19 cellular contexts compared by ENCODE assay signal in the genomic region with DNA sequence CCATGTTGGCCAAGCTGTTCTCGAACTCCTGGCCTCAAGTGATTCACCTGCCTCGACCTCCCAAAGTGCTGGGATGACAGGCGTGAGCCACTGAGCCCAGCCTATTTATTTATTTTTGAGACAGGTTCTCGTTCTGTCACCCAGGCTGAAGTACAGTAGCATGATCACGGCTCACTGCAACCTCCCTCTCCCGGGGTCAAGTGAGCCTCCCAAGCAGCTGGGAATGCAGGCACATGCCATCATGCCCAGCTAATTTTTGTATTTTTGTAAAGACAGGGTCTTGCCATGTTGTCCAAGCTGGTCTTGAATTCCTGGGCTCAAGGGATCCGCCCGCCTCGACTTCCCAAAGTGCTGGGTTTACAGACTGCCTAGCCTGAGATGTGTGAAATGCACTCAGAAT. TPM values are rescaled to one million over a fixed set of nuclear protein-coding genes. Genes with fewer than 3 reads are reported as not detected.
DNase-seq lines count a peak whose midpoint lies in the region; ATAC-seq and TF ChIP-seq lines count a peak whose summit lies in the region.
"Had no signal": no experiment of that assay in that cellular context is flagged by ENCODE, and none has a peak within 500 bp of the region (broad histone marks: within the 10 kb centered on the region; RNA-seq: fewer than 3 reads in every experiment).

No MANE protein-coding gene starts in this region.

- H3K4me1 ChIP-seq in lower lobe of right lung (peaks cover 42% of the 10 kb centered on the region), skeletal muscle tissue (ENCODE audit: control insufficient read depth in 3 of 3, insufficient read depth in 3 of 3, low read length in 3 of 3) (peaks cover 39 to 49% (median 41%) of the 10 kb centered on the region in 3 donors)

- H3K36me3 ChIP-seq in lower lobe of right lung = no peaks in the 10 kb centered on the region
- H3K36me3 ChIP-seq in skeletal muscle tissue (ENCODE audit: control insufficient read depth in 3 of 3, insufficient read depth in 3 of 3, low read length in 3 of 3) = peaks cover 0 to 3% (median 0%) of the 10 kb centered on the region in 3 donors
- H3K36me3 ChIP-seq: MG63 had no signal

- POLR2A ChIA-PET in RWPE1 (lab: Yijun Ruan, JAX; ENCODE audit: low non-redundant PET) = no interaction called here

- no peaks in the 10 kb centered on the region for H3K27me3 ChIP-seq in lower lobe of right lung (ENCODE audit: low read depth)
- no peaks in the 10 kb centered on the region for H3K27me3 ChIP-seq in skeletal muscle tissue (ENCODE audit: control insufficient read depth in 3 of 3, insufficient read depth in 3 of 3, low read length in 3 of 3)
- H3K27me3 ChIP-seq: MG63 had no signal

- no peak overlapping the region for H3K27ac Mint-ChIP-seq in activated naive CD8-positive, alpha-beta T cell
- no peak overlapping the region for H3K27ac Mint-ChIP-seq in activated naive CD8-positive, alpha-beta T cell treated with anti-CD3 and anti-CD28 coated beads for 36 hours

- H3K4me1 Mint-ChIP-seq in activated naive CD8-positive, alpha-beta T cell (ENCODE audit: low read depth) = peaks cover 28% of the 10 kb centered on the region
- peaks cover 27% of the 10 kb centered on the region for H3K4me1 Mint-ChIP-seq in activated naive CD8-positive, alpha-beta T cell treated with anti-CD3 and anti-CD28 coated beads for 36 hours

- H3K9ac ChIP-seq in skeletal muscle tissue (ENCODE audit: low read depth in 1 of 3, low read length in 3 of 3) = peak overlapping the region in 1 of 3 donors; percentile 62

- in situ Hi-C loops in KBM-7 (cut with MboI; ENCODE audit: low pct_unique_long_range_greater_than_20kb, low sequenced_read_pairs) (no loop called here), GM13976 (cut with MboI; ENCODE audit: low sequenced_read_pairs, unreplicated experiment) (no loop called here)

- no peak for ATAC-seq in lower lobe of right lung

- H3K9me3 ChIP-seq in lower lobe of right lung = no peaks in the 10 kb centered on the region
- no peaks in the 10 kb centered on the region for H3K9me3 ChIP-seq in skeletal muscle tissue (ENCODE audit: control insufficient read depth in 3 of 3, low read length in 3 of 3)

- H3K4me3 ChIP-seq in lower lobe of right lung = no peak overlapping the region
- peak overlapping the region in 1 of 3 donors; percentile 14 for H3K4me3 ChIP-seq in skeletal muscle tissue (ENCODE audit: low read length in 3 of 3)
- H3K4me3 ChIP-seq: MG63, PC-9 had no signal

- TF ChIP-seq CTCF in RWPE1 (conservative IDR thresholded peaks at IDR 0.05; ENCODE audit: low read depth) = no peak
- no peak for TF ChIP-seq CTCF in lower lobe of right lung (IDR thresholded peaks at IDR 0.05)
- TF ChIP-seq CTCF in GM13976 (IDR thresholded peaks at IDR 0.05; ENCODE audit: borderline replicate concordance, control extremely low read depth, extremely low read depth, insufficient read depth, missing control alignments) = no peak

- CTCF ChIA-PET in RWPE1 (lab: Yijun Ruan, JAX) = no interaction called here

- peak overlapping the region; percentile 5 for H3K4me3 Mint-ChIP-seq in activated naive CD8-positive, alpha-beta T cell
- no peak overlapping the region for H3K4me3 Mint-ChIP-seq in activated naive CD8-positive, alpha-beta T cell treated with anti-CD3 and anti-CD28 coated beads for 36 hours

- intact Hi-C loops in lower lobe of right lung (cut with DNase I) = no loop called here

- H3K27ac ChIP-seq in RWPE1 = peak overlapping the region; percentile 99
- H3K27ac ChIP-seq in lower lobe of right lung = peak overlapping the region; percentile 33
- peak overlapping the region; percentile 37 for H3K27ac ChIP-seq in skeletal muscle tissue (ENCODE audit: low read depth, low read length)
- H3K27ac ChIP-seq: PC-9 had no signal

- no peaks in the 10 kb centered on the region for H3K27me3 Mint-ChIP-seq in activated naive CD8-positive, alpha-beta T cell
- H3K27me3 Mint-ChIP-seq in activated naive CD8-positive, alpha-beta T cell treated with anti-CD3 and anti-CD28 coated beads for 36 hours = no peaks in the 10 kb centered on the region

- H3K36me3 Mint-ChIP-seq in activated naive CD8-positive, alpha-beta T cell = peaks cover 3% of the 10 kb centered on the region
- H3K36me3 Mint-ChIP-seq in activated naive CD8-positive, alpha-beta T cell treated with anti-CD3 and anti-CD28 coated beads for 36 hours = peaks cover 2% of the 10 kb centered on the region

- H3K9me3 Mint-ChIP-seq in activated naive CD8-positive, alpha-beta T cell (ENCODE audit: low read depth) = no peaks in the 10 kb centered on the region
- no peaks in the 10 kb centered on the region for H3K9me3 Mint-ChIP-seq in activated naive CD8-positive, alpha-beta T cell treated with anti-CD3 and anti-CD28 coated beads for 36 hours

- DNase-seq in activated naive CD8-positive, alpha-beta T cell treated with anti-CD3 and anti-CD28 coated beads for 36 hours = no peak
- DNase-seq in RWPE1 (ENCODE audit: low spot score) (no peak), lower lobe of right lung (no peak), KBM-7 (no peak), GM13976 (ENCODE audit: low spot score) (no peak)
- DNase-seq in activated T-cell treated with anti-CD3 and anti-CD28 coated beads, Interleukin-2, amount 50 U/mL, for 1 hour = no peak
- DNase-seq: 8988T, C1 segment of cervical spinal cord, COR-L47, DMS153, EL, H7, MG63, NCI-H1105, NCI-H187, NCI-H748 treated with DMSO at 0.1 percent for 48 hours, PC-9 had no signal

RNA-seq across cellular contexts. Expression of gene SEC14L1, which starts 10.2 kb away (rescaled TPM):
- 10 to 100 TPM; 56.9 to 59.6 TPM for total RNA-seq in activated naive CD8-positive, alpha-beta T cell treated with anti-CD3 and anti-CD28 coated beads for 36 hours
- 146 TPM for total RNA-seq in lower lobe of right lung
- total RNA-seq in skeletal muscle tissue = 83.5 TPM

Comparison
In these comparisons a context has a peak if more than half of its experiments do, and no peak if none do; other contexts are left out.
1. H3K27ac ChIP-seq: peak in every context shown above with its lines; median percentile 99 in RWPE1; 37 in skeletal muscle tissue; 33 in lower lobe of right lung.